20 cellular contexts compared by ENCODE assay signal in genomic region chr17:76934561-76935320, GRCh38.
DNase-seq lines count a peak whose midpoint lies in the region; ATAC-seq, FAIRE-seq and TF ChIP-seq lines count a peak whose summit lies in the region.
"Had no signal": no experiment of that assay in that cellular context is flagged by ENCODE, and none has a peak within 500 bp of the region (broad histone marks: within the 10 kb centered on the region; RNA-seq: fewer than 3 reads in every experiment).

No MANE protein-coding gene starts in this region.

- no peak for TF ChIP-seq CTCF in PC-3 (conservative IDR thresholded peaks at IDR 0.05; ENCODE audit: low read depth, low read length)
- TF ChIP-seq CTCF in astrocyte of the spinal cord (IDR thresholded peaks at IDR 0.05; ENCODE audit: low read depth, low read length) = no peak

- no peaks in the 10 kb centered on the region for H3K27me3 ChIP-seq in PC-3 (ENCODE audit: low read length)

- H3K9me3 ChIP-seq in PC-3 (ENCODE audit: low read length) = no peaks in the 10 kb centered on the region

- H3K27ac ChIP-seq in PC-3 (ENCODE audit: low read length) = no peak overlapping the region

- no peaks in the 10 kb centered on the region for H4K20me1 ChIP-seq in PC-3 (ENCODE audit: low read length)

- no peak for FAIRE-seq in urothelium cell line (lab: Jason Lieb, UNC)
- FAIRE-seq: H1 had no signal

- H3K27me3 Mint-ChIP-seq in activated CD4-positive, alpha-beta memory T cell treated with anti-CD3 and anti-CD28 coated beads, Interleukin-2, amount 10 ng/mL, durations not matched to agents 7 days and 5 days = peaks cover 14% of the 10 kb centered on the region
- H3K27me3 Mint-ChIP-seq: CD4-positive, alpha-beta T cell had no signal

- peaks cover 3% of the 10 kb centered on the region for H3F3A ChIP-seq in PC-3 (ENCODE audit: low read length, unreplicated experiment)

- POLR2A ChIA-PET in PC-3 (lab: Charles Lee; ENCODE audit: unreplicated experiment) = interaction anchor here (0.6 kb wide), 1 partner anchor 1663 kb away, joined by 3 read pairs; no protein-coding TSS in a partner anchor
- POLR2A ChIA-PET in activated CD4-positive, alpha-beta memory T cell treated with anti-CD3 and anti-CD28 coated beads, Interleukin-2, amount 10 ng/mL, durations not matched to agents 7 days and 5 days (lab: Charles Lee) = no interaction called here

- no peaks in the 10 kb centered on the region for H3K36me3 ChIP-seq in PC-3 (ENCODE audit: low read depth, low read length)

- intact Hi-C loops in PC-3 (cut with micrococcal nuclease) = loop anchor here (1.0 kb wide), 1 partner anchor 68 kb away; no protein-coding TSS in a partner anchor

- H2AFZ ChIP-seq in PC-3 (ENCODE audit: low read length) = no peak overlapping the region

- no peaks in the 10 kb centered on the region for H3K4me1 Mint-ChIP-seq in activated CD4-positive, alpha-beta memory T cell treated with anti-CD3 and anti-CD28 coated beads, Interleukin-2, amount 10 ng/mL, durations not matched to agents 7 days and 5 days

- H3K79me2 ChIP-seq in PC-3 (ENCODE audit: low read length) = no peaks in the 10 kb centered on the region

- CTCF ChIA-PET in PC-3 (lab: Charles Lee) = no interaction called here
- CTCF ChIA-PET in activated CD4-positive, alpha-beta memory T cell treated with anti-CD3 and anti-CD28 coated beads, Interleukin-2, amount 10 ng/mL, durations not matched to agents 7 days and 5 days (lab: Charles Lee) = no interaction called here

- DNase-seq in EL (peak; percentile 72), PC-3 (peak; percentile 10), astrocyte of the spinal cord (ENCODE audit: low read depth, low spot score) (peak; percentile 2), urothelium cell line (ENCODE audit: low spot score) (peak; percentile 42), GM03348 (ENCODE audit: low spot score) (no peak), OCI-M2 (lab: John Stamatoyannopoulos, UW; ENCODE audit: unreplicated experiment) (no peak)
- no peak for DNase-seq in activated CD4-positive, alpha-beta memory T cell treated with anti-CD3 and anti-CD28 coated beads, Interleukin-2, amount 10 ng/mL, durations not matched to agents 7 days and 5 days
- DNase-seq: AML-193; CD4-positive, alpha-beta T cell; DMS53; GF-D8; KBM-7; NCI-H1092; NCI-H146; NCI-H2081; NCI-H510A; NCI-H82; Right ventricle myocardium superior had no signal

- no peak overlapping the region for H3K4me3 Mint-ChIP-seq in activated CD4-positive, alpha-beta memory T cell treated with anti-CD3 and anti-CD28 coated beads, Interleukin-2, amount 10 ng/mL, durations not matched to agents 7 days and 5 days
- H3K4me3 Mint-ChIP-seq: CD4-positive, alpha-beta T cell had no signal

- H3K9me2 ChIP-seq in PC-3 (replicated peaks; ENCODE audit: low read length) = no peaks in the 10 kb centered on the region

- no peak overlapping the region for H3K27ac Mint-ChIP-seq in activated CD4-positive, alpha-beta memory T cell treated with anti-CD3 and anti-CD28 coated beads, Interleukin-2, amount 10 ng/mL, durations not matched to agents 7 days and 5 days
- H3K27ac Mint-ChIP-seq: CD4-positive, alpha-beta T cell had no signal

- H3K4me2 ChIP-seq in PC-3 (ENCODE audit: low read length) = peak overlapping the region; percentile 44

- H3K4me3 ChIP-seq in PC-3 (ENCODE audit: low read length) = no peak overlapping the region
- H3K4me3 ChIP-seq in astrocyte of the spinal cord (ENCODE audit: low read depth, low read length) = no peak overlapping the region

- H3K9me3 Mint-ChIP-seq in activated CD4-positive, alpha-beta memory T cell treated with anti-CD3 and anti-CD28 coated beads, Interleukin-2, amount 10 ng/mL, durations not matched to agents 7 days and 5 days = no peaks in the 10 kb centered on the region
- H3K9me3 Mint-ChIP-seq: CD4-positive, alpha-beta T cell had no signal

- peaks cover 10% of the 10 kb centered on the region for H3K4me1 ChIP-seq in PC-3 (ENCODE audit: insufficient read depth, low read length)

- BruUV-seq in PC-3 (replicated peaks; lab: Mats Ljungman, UMichigan) = no TSS peak

- no peak overlapping the region for H3K9ac ChIP-seq in PC-3 (ENCODE audit: low read length)

- no peaks in the 10 kb centered on the region for H3K36me3 Mint-ChIP-seq in activated CD4-positive, alpha-beta memory T cell treated with anti-CD3 and anti-CD28 coated beads, Interleukin-2, amount 10 ng/mL, durations not matched to agents 7 days and 5 days (ENCODE audit: low read depth)

- ATAC-seq in PC-3 = peak; percentile 57
- ATAC-seq: Panc1 had no signal

- in situ Hi-C loops in astrocyte of the spinal cord (cut with HindIII; ENCODE audit: low sequenced_read_pairs) = no loop called here

Comparison
In these comparisons a context has a peak if more than half of its experiments do, and no peak if none do; other contexts are left out.
1. DNase-seq: peak in EL (single experiment), PC-3 (single experiment), astrocyte of the spinal cord (single experiment) and urothelium cell line (single experiment); none in GM03348 (single experiment), activated CD4-positive, alpha-beta memory T cell treated with anti-CD3 and anti-CD28 coated beads, Interleukin-2, amount 10 ng/mL, durations not matched to agents 7 days and 5 days (single experiment) and OCI-M2 (single experiment).